In the genomic region with DNA sequence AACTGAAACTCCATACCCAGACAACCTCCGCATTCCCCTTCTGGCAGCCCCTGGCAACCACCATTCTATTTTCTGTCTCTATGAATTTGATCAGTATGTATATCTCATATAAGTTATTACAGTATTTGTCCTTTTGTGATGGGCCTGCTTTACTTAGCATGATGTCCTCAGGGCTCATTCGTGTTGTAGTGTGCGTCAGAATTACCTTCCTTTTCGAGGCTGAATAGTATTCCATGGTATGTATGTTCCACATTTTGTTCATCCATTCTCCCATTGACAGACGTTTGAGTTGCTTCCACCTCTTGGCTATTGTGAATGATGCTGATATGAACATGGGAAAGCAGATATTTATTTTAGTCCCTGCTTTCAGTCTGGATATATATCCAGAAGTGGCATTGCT, we compare ENCODE assay signal across 17 cellular contexts. TPM values are rescaled to one million over a fixed set of nuclear protein-coding genes. Genes with fewer than 3 reads are reported as not detected.
A peak's percentile ranks its signal among the peaks of the same experiment; 100 is the strongest.
DNase-seq lines count a peak whose midpoint lies in the region; ATAC-seq and TF ChIP-seq lines count a peak whose summit lies in the region.
"Had no signal": no experiment of that assay in that cellular context is flagged by ENCODE, and none has a peak within 500 bp of the region (broad histone marks: within the 10 kb centered on the region; RNA-seq: fewer than 3 reads in every experiment).

No MANE protein-coding gene starts in this region.

- peak overlapping the region; percentile 7 for H3K4me3 Mint-ChIP-seq in activated CD4-positive, alpha-beta memory T cell treated with anti-CD3 and anti-CD28 coated beads, Interleukin-2, amount 10 ng/mL, durations not matched to agents 7 days and 5 days
- H3K4me3 Mint-ChIP-seq in type B pancreatic cell, result no peak overlapping the region

- 89% methylated on average over 5 of the region's 5 CpGs for WGBS in right cardiac atrium
- WGBS in esophagus muscularis mucosa, result 91% methylated on average over 5 of the region's 5 CpGs

- H3K4me1 ChIP-seq in right cardiac atrium (ENCODE audit: control insufficient read depth, insufficient read depth, low read length) (peaks cover 13% of the 10 kb centered on the region), esophagus muscularis mucosa (peaks cover 70 to 98% (median 94%) of the 10 kb centered on the region in 4 donors)

- CTCF ChIA-PET in activated CD4-positive, alpha-beta memory T cell treated with anti-CD3 and anti-CD28 coated beads, Interleukin-2, amount 10 ng/mL, durations not matched to agents 7 days and 5 days (lab: Charles Lee), result interaction anchor here (1.6 to 4.1 kb wide), 4 partner anchors 8 to 61 kb away, joined by 4 to 96 read pairs (median 74); a partner anchor contains a TSS

- peaks cover 15 to 30% (median 22%) of the 10 kb centered on the region in 4 donors for H3K36me3 ChIP-seq in esophagus muscularis mucosa

- peaks cover 80% of the 10 kb centered on the region for H3K4me1 Mint-ChIP-seq in activated CD4-positive, alpha-beta memory T cell treated with anti-CD3 and anti-CD28 coated beads, Interleukin-2, amount 10 ng/mL, durations not matched to agents 7 days and 5 days
- peaks cover 31% of the 10 kb centered on the region for H3K4me1 Mint-ChIP-seq in type B pancreatic cell (ENCODE audit: unreplicated experiment)

- ATAC-seq in right cardiac atrium (no peak), Right ventricle myocardium inferior (no peak), GM18868 (IDR thresholded peaks at IDR 0.05; ENCODE audit: unreplicated experiment) (no peak), SK-N-SH treated with all-trans-retinoic acid at 6 μM for 48 hours (no peak)
- ATAC-seq: lower lobe of right lung had no signal

- POLR2A ChIA-PET in activated CD4-positive, alpha-beta memory T cell treated with anti-CD3 and anti-CD28 coated beads, Interleukin-2, amount 10 ng/mL, durations not matched to agents 7 days and 5 days (lab: Charles Lee), result interaction anchor here (0.6 to 0.7 kb wide), 2 partner anchors 46 to 70 kb away, joined by 3 to 4 read pairs; no protein-coding TSS in a partner anchor

- peaks cover 77% of the 10 kb centered on the region for H3K36me3 Mint-ChIP-seq in activated CD4-positive, alpha-beta memory T cell treated with anti-CD3 and anti-CD28 coated beads, Interleukin-2, amount 10 ng/mL, durations not matched to agents 7 days and 5 days (ENCODE audit: low read depth)
- H3K36me3 Mint-ChIP-seq in type B pancreatic cell, result peaks cover 8% of the 10 kb centered on the region

- TF ChIP-seq POLR2A in esophagus muscularis mucosa (IDR thresholded peaks at IDR 0.05; ENCODE audit: low read depth), result no peak

- peak overlapping the region; percentile 97 for H3K27ac Mint-ChIP-seq in activated CD4-positive, alpha-beta memory T cell treated with anti-CD3 and anti-CD28 coated beads, Interleukin-2, amount 10 ng/mL, durations not matched to agents 7 days and 5 days
- H3K27ac Mint-ChIP-seq in type B pancreatic cell, result peak overlapping the region; percentile 97

- no peaks in the 10 kb centered on the region for H3K27me3 Mint-ChIP-seq in activated CD4-positive, alpha-beta memory T cell treated with anti-CD3 and anti-CD28 coated beads, Interleukin-2, amount 10 ng/mL, durations not matched to agents 7 days and 5 days
- no peaks in the 10 kb centered on the region for H3K27me3 Mint-ChIP-seq in type B pancreatic cell

- H3K27me3 ChIP-seq in right cardiac atrium (ENCODE audit: control insufficient read depth, insufficient read depth) (no peaks in the 10 kb centered on the region), esophagus muscularis mucosa (no peaks in the 10 kb centered on the region)
- H3K27me3 ChIP-seq: tibial artery had no signal

- no peak for TF ChIP-seq EP300 in esophagus muscularis mucosa (IDR thresholded peaks at IDR 0.05)

- H3K27ac ChIP-seq in right cardiac atrium (ENCODE audit: low read length), result peak overlapping the region; percentile 34
- H3K27ac ChIP-seq in esophagus muscularis mucosa (replicated peaks in 1 of 4), result peak overlapping the region in 3 of 4 donors; percentile 52 to 63 (median 63)
- H3K27ac ChIP-seq: BLaER1, coronary artery, GM23248 had no signal

- DNase-seq in right cardiac atrium (no peak), Right ventricle myocardium inferior (ENCODE audit: missing footprints) (no peak), esophagus muscularis mucosa (ENCODE audit: extremely low spot score) (no peak), type B pancreatic cell (ENCODE audit: extremely low spot score, unreplicated experiment) (no peak)
- DNase-seq in activated CD4-positive, alpha-beta memory T cell treated with anti-CD3 and anti-CD28 coated beads, Interleukin-2, amount 10 ng/mL, durations not matched to agents 7 days and 5 days, result no peak
- DNase-seq: foreskin melanocyte, GM23248, lower lobe of right lung, NCI-H187 treated with DMSO at 0.1 percent for 48 hours, NCI-H510A, SHP77 had no signal

- TF ChIP-seq CTCF in esophagus muscularis mucosa (IDR thresholded peaks at IDR 0.05) (no peak), type B pancreatic cell (conservative IDR thresholded peaks at IDR 0.05) (no peak)

- H3K9me3 ChIP-seq in right cardiac atrium (ENCODE audit: control insufficient read depth, low read length) (no peaks in the 10 kb centered on the region), esophagus muscularis mucosa (no peaks in the 10 kb centered on the region)
- H3K9me3 ChIP-seq: BLaER1, lower lobe of right lung, tibial artery had no signal

- H3K4me3 ChIP-seq in right cardiac atrium (ENCODE audit: low read length) (no peak overlapping the region), esophagus muscularis mucosa (no peak overlapping the region)
- H3K4me3 ChIP-seq: BLaER1, coronary artery, GM23248, lower lobe of right lung, smooth muscle cell, tibial artery had no signal

- no peaks in the 10 kb centered on the region for H3K9me3 Mint-ChIP-seq in activated CD4-positive, alpha-beta memory T cell treated with anti-CD3 and anti-CD28 coated beads, Interleukin-2, amount 10 ng/mL, durations not matched to agents 7 days and 5 days
- H3K9me3 Mint-ChIP-seq in type B pancreatic cell, result no peaks in the 10 kb centered on the region

- intact Hi-C loops in right cardiac atrium (cut with DNase I), result no loop called here
- intact Hi-C loops in Right ventricle myocardium inferior (cut with DNase I), result no loop called here
- intact Hi-C loops in esophagus muscularis mucosa (cut with DNase I), result no loop called here

TF ChIP-seq in SK-N-SH treated with all-trans-retinoic acid at 6 μM for 48 hours, 23 proteins besides CTCF, POLR2A, EP300 and RAD21 (continues in another document):
- TF ChIP-seq ISL1 (CRISPR knock-in tag; IDR thresholded peaks at IDR 0.05) (no peak), CSDC2 (CRISPR knock-in tag; IDR thresholded peaks at IDR 0.05) (no peak), ZNF8 (CRISPR knock-in tag; IDR thresholded peaks at IDR 0.05) (no peak), OSR1 (CRISPR knock-in tag; IDR thresholded peaks at IDR 0.05) (no peak), ZFP30 (CRISPR knock-in tag; IDR thresholded peaks at IDR 0.05) (no peak)
- TF ChIP-seq, protein P1, sequence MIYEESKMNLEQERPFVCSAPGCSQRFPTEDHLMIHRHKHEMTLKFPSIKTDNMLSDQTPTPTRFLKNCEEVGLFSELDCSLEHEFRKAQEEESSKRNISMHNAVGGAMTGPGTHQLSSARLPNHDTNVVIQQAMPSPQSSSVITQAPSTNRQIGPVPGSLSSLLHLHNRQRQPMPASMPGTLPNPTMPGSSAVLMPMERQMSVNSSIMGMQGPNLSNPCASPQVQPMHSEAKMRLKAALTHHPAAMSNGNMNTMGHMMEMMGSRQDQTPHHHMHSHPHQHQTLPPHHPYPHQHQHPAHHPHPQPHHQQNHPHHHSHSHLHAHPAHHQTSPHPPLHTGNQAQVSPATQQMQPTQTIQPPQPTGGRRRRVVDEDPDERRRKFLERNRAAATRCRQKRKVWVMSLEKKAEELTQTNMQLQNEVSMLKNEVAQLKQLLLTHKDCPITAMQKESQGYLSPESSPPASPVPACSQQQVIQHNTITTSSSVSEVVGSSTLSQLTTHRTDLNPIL (CRISPR knock-in tag; IDR thresholded peaks at IDR 0.05; ENCODE audit: low read depth), result no peak
- TF ChIP-seq, protein P2, sequence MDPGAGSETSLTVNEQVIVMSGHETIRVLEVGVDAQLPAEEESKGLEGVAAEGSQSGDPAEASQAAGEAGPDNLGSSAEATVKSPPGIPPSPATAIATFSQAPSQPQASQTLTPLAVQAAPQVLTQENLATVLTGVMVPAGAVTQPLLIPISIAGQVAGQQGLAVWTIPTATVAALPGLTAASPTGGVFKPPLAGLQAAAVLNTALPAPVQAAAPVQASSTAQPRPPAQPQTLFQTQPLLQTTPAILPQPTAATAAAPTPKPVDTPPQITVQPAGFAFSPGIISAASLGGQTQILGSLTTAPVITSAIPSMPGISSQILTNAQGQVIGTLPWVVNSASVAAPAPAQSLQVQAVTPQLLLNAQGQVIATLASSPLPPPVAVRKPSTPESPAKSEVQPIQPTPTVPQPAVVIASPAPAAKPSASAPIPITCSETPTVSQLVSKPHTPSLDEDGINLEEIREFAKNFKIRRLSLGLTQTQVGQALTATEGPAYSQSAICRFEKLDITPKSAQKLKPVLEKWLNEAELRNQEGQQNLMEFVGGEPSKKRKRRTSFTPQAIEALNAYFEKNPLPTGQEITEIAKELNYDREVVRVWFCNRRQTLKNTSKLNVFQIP (CRISPR knock-in tag; IDR thresholded peaks at IDR 0.05; ENCODE audit: borderline replicate concordance, low read depth), result no peak

RNA-seq across cellular contexts. Expression of a gene that starts 5.0 kb away (rescaled TPM):
- total RNA-seq in right cardiac atrium (10 to 100 TPM; 25.1 to 44.1 (median 31.0) TPM), Right ventricle myocardium inferior (43.6 TPM), esophagus muscularis mucosa (10 to 100 TPM; 27.4 to 58.6 (median 36.1) TPM), type B pancreatic cell (ENCODE audit: low replicate concordance) (6.3 and 16.9 TPM in 2 replicates)
- polyA plus RNA-seq in right cardiac atrium, result 40.6 TPM
- total RNA-seq in activated CD4-positive, alpha-beta memory T cell treated with anti-CD3 and anti-CD28 coated beads, Interleukin-2, amount 10 ng/mL, durations not matched to agents 7 days and 5 days, result 10 to 100 TPM; 53.1 to 53.9 TPM

RNA-seq across cellular contexts. Expression of a gene that starts 44.8 kb away (rescaled TPM):
- 10 to 100 TPM; 40.6 to 48.2 (median 43.5) TPM for total RNA-seq in right cardiac atrium
- polyA plus RNA-seq in right cardiac atrium, result 37.3 TPM
- total RNA-seq in Right ventricle myocardium inferior, result 64.2 TPM
- total RNA-seq in activated CD4-positive, alpha-beta memory T cell treated with anti-CD3 and anti-CD28 coated beads, Interleukin-2, amount 10 ng/mL, durations not matched to agents 7 days and 5 days, result 10 to 100 TPM; 39.2 to 40.7 TPM
- 10 to 100 TPM; 27.0 to 52.9 (median 38.9) TPM for total RNA-seq in esophagus muscularis mucosa
- 18.0 and 23.9 TPM in 2 replicates for total RNA-seq in type B pancreatic cell (ENCODE audit: low replicate concordance)
